16 cellular contexts compared by ENCODE assay signal in the genomic region with DNA sequence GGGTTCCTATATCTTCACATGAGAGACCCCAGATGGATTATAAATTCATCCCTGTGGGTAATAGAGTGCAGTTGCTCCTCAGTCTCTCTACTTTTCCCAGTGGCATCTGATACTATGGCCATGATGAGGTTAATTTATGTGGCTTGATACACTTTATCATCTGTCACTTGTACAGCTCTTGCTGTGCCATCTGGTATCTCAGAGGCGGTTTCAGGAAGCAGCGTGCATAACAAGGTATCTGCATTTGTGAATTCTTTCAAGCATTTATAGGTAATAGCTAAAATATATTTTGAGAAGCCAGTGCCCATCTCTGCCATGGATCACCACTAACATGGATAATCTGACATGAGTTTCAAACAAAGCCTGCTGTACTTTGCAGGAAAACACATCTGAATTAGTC.
DNase-seq lines count a peak whose midpoint lies in the region; ATAC-seq lines count a peak whose summit lies in the region.
"Had no signal": no experiment of that assay in that cellular context is flagged by ENCODE, and none has a peak within 500 bp of the region (broad histone marks: within the 10 kb centered on the region; RNA-seq: fewer than 3 reads in every experiment).

No MANE protein-coding gene starts in this region.

- ATAC-seq in left lobe of liver (no peak), esophagus mucosa (no peak)
- ATAC-seq: HepG2 had no signal

- DNase-seq in DMS 273 (lab: John Stamatoyannopoulos, UW; ENCODE audit: unreplicated experiment) = peak; percentile 73
- DNase-seq in NCI-H1694 (lab: John Stamatoyannopoulos, UW) = peak; percentile 46
- peak; percentile 89 for DNase-seq in NCI-H524 treated with DMSO at 0.1 percent for 48 hours (lab: John Stamatoyannopoulos, UW)
- DNase-seq in cerebellum (ENCODE audit: low spot score) = peak; percentile 57
- no peak for DNase-seq in left lobe of liver (ENCODE audit: low spot score)
- DNase-seq in activated CD4-positive, alpha-beta T cell treated with anti-CD3 and anti-CD28 coated beads for 4 hours = no peak
- DNase-seq in DMS53 treated with DMSO at 0.1 percent for 48 hours (lab: John Stamatoyannopoulos, UW; ENCODE audit: unreplicated experiment) = no peak
- DNase-seq: 8988T; Calu3; CD4-positive, alpha-beta T cell; DMS153; DND-41; GF-D8; HCEC 1CT had no signal

Comparison
In these comparisons a context has a peak if more than half of its experiments do, and no peak if none do; other contexts are left out.
1. DNase-seq: peak in DMS 273 (single experiment), NCI-H1694 (single experiment), NCI-H524 treated with DMSO at 0.1 percent for 48 hours (single experiment) and cerebellum (single experiment); none in left lobe of liver (single experiment), activated CD4-positive, alpha-beta T cell treated with anti-CD3 and anti-CD28 coated beads for 4 hours (0 of 2) and DMS53 treated with DMSO at 0.1 percent for 48 hours (single experiment).